12 cellular contexts compared by ENCODE assay signal in the genomic region with DNA sequence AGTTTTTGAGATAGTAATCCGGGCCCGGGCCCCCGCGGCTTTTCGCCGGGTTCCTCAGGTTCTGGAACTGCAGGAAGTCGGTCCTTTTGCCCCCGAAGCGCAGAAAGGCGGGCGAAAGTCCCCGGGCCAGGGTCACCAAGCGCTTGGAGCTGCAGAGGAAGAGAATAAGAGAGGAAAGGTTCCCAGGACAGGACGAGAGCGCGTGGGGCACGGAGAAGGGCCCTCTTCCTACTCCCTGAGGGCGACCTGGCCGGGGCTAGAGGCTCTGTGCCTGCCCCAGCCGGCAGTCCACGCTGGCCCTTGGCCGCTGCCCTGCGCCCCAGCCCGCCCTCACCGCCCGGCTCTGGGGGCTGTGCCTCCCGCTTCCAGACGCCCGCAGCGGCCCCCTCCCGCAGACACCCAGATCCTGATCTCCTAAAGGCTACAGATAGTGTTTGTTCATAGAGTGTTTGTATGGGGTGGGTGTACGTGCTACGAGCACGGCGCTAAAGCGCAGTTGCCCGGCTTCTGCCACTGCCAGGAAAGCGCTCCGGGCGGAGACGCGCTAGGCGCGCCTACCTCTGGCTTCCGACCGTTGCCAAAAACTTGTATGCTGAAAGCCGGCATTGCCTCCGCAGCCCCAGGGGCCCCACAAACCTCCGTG. TPM values are rescaled to one million over a fixed set of nuclear protein-coding genes. Genes with fewer than 3 reads are reported as not detected.
A peak's percentile ranks its signal among the peaks of the same experiment; 100 is the strongest.
DNase-seq lines count a peak whose midpoint lies in the region; ATAC-seq, FAIRE-seq and TF ChIP-seq lines count a peak whose summit lies in the region.
"Had no signal": no experiment of that assay in that cellular context is flagged by ENCODE, and none has a peak within 500 bp of the region (broad histone marks: within the 10 kb centered on the region; RNA-seq: fewer than 3 reads in every experiment).

No MANE protein-coding gene starts in this region.

- FAIRE-seq in GM12891 (lab: Jason Lieb, UNC), result no peak

- H3K36me3 ChIP-seq in testis (ENCODE audit: low read depth, missing control alignments), result no peaks in the 10 kb centered on the region

- peaks cover 23% of the 10 kb centered on the region for H3K4me1 Mint-ChIP-seq in activated CD4-positive, alpha-beta T cell treated with anti-CD3 and anti-CD28 coated beads for 36 hours
- peaks cover 21% of the 10 kb centered on the region for H3K4me1 Mint-ChIP-seq in activated CD4-positive, alpha-beta T cell treated with anti-CD3 and anti-CD28 coated beads, Interleukin-2, amount 10 ng/mL, durations not matched to agents 7 days and 5 days
- peaks cover 14% of the 10 kb centered on the region for H3K4me1 Mint-ChIP-seq in T-helper 2 cell treated with Interferon-gamma antibody and Interleukin-4, amounts not matched to agents 5 μg/mL and 100 μg/mL, for 36 hours (ENCODE audit: low read depth)

- no peak for ATAC-seq in activated CD4-positive, alpha-beta T cell treated with anti-CD3 and anti-CD28 coated beads for 36 hours

- H3K27me3 Mint-ChIP-seq in activated CD4-positive, alpha-beta T cell treated with anti-CD3 and anti-CD28 coated beads for 36 hours, result peaks cover 77% of the 10 kb centered on the region
- H3K27me3 Mint-ChIP-seq in activated CD4-positive, alpha-beta T cell treated with anti-CD3 and anti-CD28 coated beads, Interleukin-2, amount 10 ng/mL, durations not matched to agents 7 days and 5 days, result peaks cover 92% of the 10 kb centered on the region
- peaks cover 86% of the 10 kb centered on the region for H3K27me3 Mint-ChIP-seq in T-helper 2 cell treated with Interferon-gamma antibody and Interleukin-4, amounts not matched to agents 5 μg/mL and 100 μg/mL, for 36 hours (ENCODE audit: low read depth)

- TF ChIP-seq POLR2A in GM12891 (IDR thresholded peaks at IDR 0.05; ENCODE audit: low read depth, low read length) (no peak), testis (IDR thresholded peaks at IDR 0.05) (no peak)

- no peak for TF ChIP-seq CTCF in testis (IDR thresholded peaks at IDR 0.05)

- peaks cover 1% of the 10 kb centered on the region for H3K36me3 Mint-ChIP-seq in activated CD4-positive, alpha-beta T cell treated with anti-CD3 and anti-CD28 coated beads for 36 hours (ENCODE audit: low read depth)
- no peaks in the 10 kb centered on the region for H3K36me3 Mint-ChIP-seq in activated CD4-positive, alpha-beta T cell treated with anti-CD3 and anti-CD28 coated beads, Interleukin-2, amount 10 ng/mL, durations not matched to agents 7 days and 5 days (ENCODE audit: low read depth)
- no peaks in the 10 kb centered on the region for H3K36me3 Mint-ChIP-seq in T-helper 2 cell treated with Interferon-gamma antibody and Interleukin-4, amounts not matched to agents 5 μg/mL and 100 μg/mL, for 36 hours (ENCODE audit: low read depth)

- peak overlapping the region; percentile 30 for H3K4me3 ChIP-seq in iPS-11a (ENCODE audit: low read depth, low read length)
- H3K4me3 ChIP-seq in testis, result peak overlapping the region in 1 of 2 donors; percentile 37

- H3K4me1 ChIP-seq in testis, result peaks cover 9% of the 10 kb centered on the region

- peak; percentile 43 for DNase-seq in activated CD4-positive, alpha-beta T cell treated with anti-CD3 and anti-CD28 coated beads for 36 hours
- DNase-seq in activated CD4-positive, alpha-beta T cell treated with anti-CD3 and anti-CD28 coated beads, Interleukin-2, amount 10 ng/mL, durations not matched to agents 7 days and 5 days, result no peak
- DNase-seq in T-helper 2 cell treated with Interferon-gamma antibody and Interleukin-4, amounts not matched to agents 5 μg/mL and 100 μg/mL, for 36 hours (ENCODE audit: low spot score), result no peak
- DNase-seq in stimulated activated CD8-positive, alpha-beta memory T cell treated with anti-CD3 and anti-CD28 coated beads, Interleukin-4, amount 100 ng/mL, for 48 hours, result peak; percentile 29
- DNase-seq in GM12891 (ENCODE audit: insufficient read length, low spot score) (no peak), cerebellum (ENCODE audit: low spot score) (no peak), testis (no peak)
- DNase-seq: GOT3; NCI-H2227 treated with DMSO at 0.1 percent for 48 hours; stimulated activated CD4-positive, alpha-beta T cell treated with anti-CD3 and anti-CD28 coated beads, Interleukin-4, amount 100 ng/mL, for 1 hour had no signal

- intact Hi-C loops in activated CD4-positive, alpha-beta T cell treated with anti-CD3 and anti-CD28 coated beads for 36 hours (cut with DNase I, micrococcal nuclease), result loop anchor here (5.0 to 10.0 kb wide), 3 partner anchors 100 to 295 kb away; no protein-coding TSS in a partner anchor
- intact Hi-C loops in testis (cut with DNase I; ENCODE audit: low total_unique reads), result no loop called here

- CTCF ChIA-PET in activated CD4-positive, alpha-beta T cell treated with anti-CD3 and anti-CD28 coated beads for 36 hours (lab: Charles Lee), result interaction anchor here (1.8 kb wide), 1 partner anchor 14 kb away, joined by 4 read pairs; no protein-coding TSS in a partner anchor
- CTCF ChIA-PET in activated CD4-positive, alpha-beta T cell treated with anti-CD3 and anti-CD28 coated beads, Interleukin-2, amount 10 ng/mL, durations not matched to agents 7 days and 5 days (lab: Charles Lee), result no interaction called here

- no peaks in the 10 kb centered on the region for H3K9me3 ChIP-seq in testis

- H3K27me3 ChIP-seq in testis, result peaks cover 4% of the 10 kb centered on the region

- H3K27ac ChIP-seq in testis, result no peak overlapping the region

- 2 to 3% methylated on average over 24 to 48 of the region's 49 CpGs for WGBS in testis, 2 donors

- no peaks in the 10 kb centered on the region for H3K9me3 Mint-ChIP-seq in activated CD4-positive, alpha-beta T cell treated with anti-CD3 and anti-CD28 coated beads for 36 hours (ENCODE audit: low read depth)
- no peaks in the 10 kb centered on the region for H3K9me3 Mint-ChIP-seq in activated CD4-positive, alpha-beta T cell treated with anti-CD3 and anti-CD28 coated beads, Interleukin-2, amount 10 ng/mL, durations not matched to agents 7 days and 5 days
- H3K9me3 Mint-ChIP-seq in T-helper 2 cell treated with Interferon-gamma antibody and Interleukin-4, amounts not matched to agents 5 μg/mL and 100 μg/mL, for 36 hours, result no peaks in the 10 kb centered on the region

- H3K4me3 Mint-ChIP-seq in activated CD4-positive, alpha-beta T cell treated with anti-CD3 and anti-CD28 coated beads for 36 hours, result no peak overlapping the region
- H3K4me3 Mint-ChIP-seq in activated CD4-positive, alpha-beta T cell treated with anti-CD3 and anti-CD28 coated beads, Interleukin-2, amount 10 ng/mL, durations not matched to agents 7 days and 5 days, result no peak overlapping the region
- peak overlapping the region; percentile 46 for H3K4me3 Mint-ChIP-seq in T-helper 2 cell treated with Interferon-gamma antibody and Interleukin-4, amounts not matched to agents 5 μg/mL and 100 μg/mL, for 36 hours

- no peak overlapping the region for H3K27ac Mint-ChIP-seq in activated CD4-positive, alpha-beta T cell treated with anti-CD3 and anti-CD28 coated beads for 36 hours
- H3K27ac Mint-ChIP-seq in activated CD4-positive, alpha-beta T cell treated with anti-CD3 and anti-CD28 coated beads, Interleukin-2, amount 10 ng/mL, durations not matched to agents 7 days and 5 days, result no peak overlapping the region
- no peak overlapping the region for H3K27ac Mint-ChIP-seq in T-helper 2 cell treated with Interferon-gamma antibody and Interleukin-4, amounts not matched to agents 5 μg/mL and 100 μg/mL, for 36 hours

- POLR2A ChIA-PET in activated CD4-positive, alpha-beta T cell treated with anti-CD3 and anti-CD28 coated beads for 36 hours (lab: Charles Lee), result no interaction called here
- POLR2A ChIA-PET in activated CD4-positive, alpha-beta T cell treated with anti-CD3 and anti-CD28 coated beads, Interleukin-2, amount 10 ng/mL, durations not matched to agents 7 days and 5 days (lab: Charles Lee), result no interaction called here

TF ChIP-seq in GM12891, 5 proteins besides CTCF, POLR2A, EP300 and RAD21:
- TF ChIP-seq POLR2AphosphoS5 (IDR thresholded peaks at IDR 0.05; ENCODE audit: low read depth, low read length), result no peak
- no peak for TF ChIP-seq POU2F2 (IDR thresholded peaks at IDR 0.05; ENCODE audit: low read depth, low read length)
- no peak for TF ChIP-seq TAF1 (IDR thresholded peaks at IDR 0.05; ENCODE audit: low read depth, low read length)
- no peak for TF ChIP-seq PAX5 (IDR thresholded peaks at IDR 0.05; ENCODE audit: insufficient read depth, low read length, severe bottlenecking)
- no peak for TF ChIP-seq SPI1 (IDR thresholded peaks at IDR 0.05; ENCODE audit: low read depth, low read length)
TF ChIP-seq in GM12891: peak in this region for 0.

RNA-seq across cellular contexts. Expression of a gene that starts 3.2 kb away (rescaled TPM):
- total RNA-seq in activated CD4-positive, alpha-beta T cell treated with anti-CD3 and anti-CD28 coated beads for 36 hours, result not detected
- not detected for total RNA-seq in activated CD4-positive, alpha-beta T cell treated with anti-CD3 and anti-CD28 coated beads, Interleukin-2, amount 10 ng/mL, durations not matched to agents 7 days and 5 days
- not detected for polyA plus RNA-seq in GM12891 (2012; ENCODE audit: low read depth, missing spikeins)
- total RNA-seq in cerebellum, result not detected
- total RNA-seq in testis, result 1 to 10 TPM; 1.7 to 2.5 TPM
- polyA plus RNA-seq in testis (ENCODE audit: insufficient read depth, low read depth, low replicate concordance), result 4.1 TPM
- total RNA-seq: T-helper 2 cell treated with Interferon-gamma antibody and Interleukin-4, amounts not matched to agents 100 ng/mL and 5 ng/mL, for 36 hours had no signal

Comparison
In these comparisons a context has a peak if more than half of its experiments do, and no peak if none do; other contexts are left out.
1. DNase-seq: peak in activated CD4-positive, alpha-beta T cell treated with anti-CD3 and anti-CD28 coated beads for 36 hours (single experiment) and stimulated activated CD8-positive, alpha-beta memory T cell treated with anti-CD3 and anti-CD28 coated beads, Interleukin-4, amount 100 ng/mL, for 48 hours (single experiment); none in activated CD4-positive, alpha-beta T cell treated with anti-CD3 and anti-CD28 coated beads, Interleukin-2, amount 10 ng/mL, durations not matched to agents 7 days and 5 days (single experiment), T-helper 2 cell treated with Interferon-gamma antibody and Interleukin-4, amounts not matched to agents 5 μg/mL and 100 μg/mL, for 36 hours (single experiment), GM12891 (single experiment), cerebellum (single experiment) and testis (single experiment).